In the genomic region with DNA sequence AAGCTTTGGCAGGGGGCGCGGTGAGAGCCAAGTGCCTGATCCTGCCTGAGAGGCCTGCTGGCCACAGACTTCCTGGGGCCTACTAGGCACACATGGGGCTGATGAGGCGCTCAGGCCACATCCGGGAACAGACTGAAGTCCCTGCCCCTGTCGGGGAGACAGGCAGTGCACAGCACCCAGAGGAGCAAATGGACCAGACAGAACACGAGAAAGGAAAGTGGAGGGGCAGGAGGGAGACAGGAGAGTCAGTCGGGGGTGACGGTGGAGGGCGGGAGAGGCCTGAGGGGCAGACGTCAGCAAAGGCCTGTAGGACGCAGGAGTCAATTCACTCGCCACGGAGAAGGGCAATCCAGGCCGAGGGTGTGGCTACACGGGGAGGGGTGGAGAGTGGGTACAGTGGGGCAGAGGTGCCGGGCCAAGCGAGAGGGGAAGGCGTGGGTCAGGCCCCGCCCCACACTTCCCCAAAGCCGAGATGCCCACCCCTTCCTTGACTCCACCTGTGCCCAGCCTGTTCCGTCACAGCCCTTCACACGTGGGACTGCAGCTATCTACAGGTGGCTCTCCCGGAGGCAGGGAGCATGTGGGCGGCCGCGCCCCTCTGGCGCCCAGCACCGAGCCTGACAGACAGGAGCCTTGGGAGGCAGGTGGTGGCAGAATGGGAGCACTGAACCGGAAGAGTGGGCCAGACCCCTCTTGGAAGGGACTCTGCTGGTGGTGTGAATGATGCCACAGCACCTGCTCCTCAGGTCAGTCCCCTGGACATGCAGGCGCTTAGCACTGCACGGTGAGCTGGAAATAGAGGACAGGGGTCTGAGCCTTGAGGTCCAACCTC, we compare ENCODE assay signal across 8 cellular contexts. TPM values are rescaled to one million over a fixed set of nuclear protein-coding genes. Genes with fewer than 3 reads are reported as not detected.
DNase-seq lines count a peak whose midpoint lies in the region; ATAC-seq and TF ChIP-seq lines count a peak whose summit lies in the region.

No MANE protein-coding gene starts in this region.

- H3K4me1 Mint-ChIP-seq in GM23338, result peaks cover 3% of the 10 kb centered on the region; the same call in 2 of the 3 replicates
- H3K4me1 Mint-ChIP-seq in activated naive CD8-positive, alpha-beta T cell (ENCODE audit: low read depth), result peaks cover 4% of the 10 kb centered on the region
- peaks cover 9% of the 10 kb centered on the region for H3K4me1 Mint-ChIP-seq in memory B cell

- H3K79me2 ChIP-seq in GM23338 (replicated peaks; ENCODE audit: insufficient read depth), result peaks cover 5% of the 10 kb centered on the region

- H3K27me3 ChIP-seq in AG04450 (ENCODE audit: control insufficient read depth, insufficient read depth, low read length) (no peaks in the 10 kb centered on the region), GM23338 (ENCODE audit: insufficient read depth) (no peaks in the 10 kb centered on the region)

- no peaks in the 10 kb centered on the region for H3K9me2 ChIP-seq in GM23338 (ENCODE audit: insufficient read depth)

- ATAC-seq in GM23338 (peak; percentile 16), memory B cell (ENCODE audit: low read depth) (peak; percentile 82), GM19035 (IDR thresholded peaks at IDR 0.05; ENCODE audit: unreplicated experiment) (no peak), HG03108 (IDR thresholded peaks at IDR 0.05; ENCODE audit: unreplicated experiment) (no peak)

- H3K36me3 Mint-ChIP-seq in GM23338 (ENCODE audit: low read depth), result peaks cover 99% of the 10 kb centered on the region
- peaks cover 6% of the 10 kb centered on the region for H3K36me3 Mint-ChIP-seq in activated naive CD8-positive, alpha-beta T cell
- H3K36me3 Mint-ChIP-seq in memory B cell, result peaks cover 38% of the 10 kb centered on the region

- no peak overlapping the region for H2AFZ ChIP-seq in GM23338

- POLR2A ChIA-PET in AG04450 (lab: Yijun Ruan, JAX), result no interaction called here

- CTCF ChIA-PET in AG04450 (lab: Charles Lee), result no interaction called here

- no peak overlapping the region for H3K4me2 ChIP-seq in GM23338

- H3K27ac ChIP-seq in AG04450 (ENCODE audit: low read depth, low read length) (peak overlapping the region; percentile 21), GM23338 (ENCODE audit: low read depth) (no peak overlapping the region)

- H3K4me3 ChIP-seq in AG04450 (ENCODE audit: low read depth, low read length) (no peak overlapping the region), GM23338 (no peak overlapping the region)

- peaks cover 14% of the 10 kb centered on the region for H4K20me1 ChIP-seq in GM23338 (replicated peaks; ENCODE audit: insufficient read depth)

- H3K36me3 ChIP-seq in GM23338 (ENCODE audit: insufficient read depth), result peaks cover 58% of the 10 kb centered on the region

- H3K27me3 Mint-ChIP-seq in GM23338 (ENCODE audit: insufficient read depth, low read depth, poor library complexity), result peaks cover 18% of the 10 kb centered on the region
- H3K27me3 Mint-ChIP-seq in activated naive CD8-positive, alpha-beta T cell, result no peaks in the 10 kb centered on the region
- no peaks in the 10 kb centered on the region for H3K27me3 Mint-ChIP-seq in memory B cell

- H3K4me1 ChIP-seq in GM23338 (ENCODE audit: insufficient read depth), result no peaks in the 10 kb centered on the region

- no peak for TF ChIP-seq CTCF in AG04450 (IDR thresholded peaks at IDR 0.05; ENCODE audit: low read depth, low read length)
- no peak for TF ChIP-seq CTCF in GM23338 (conservative IDR thresholded peaks at IDR 0.05; ENCODE audit: low read depth in 2 of 2)

- H3K9me3 Mint-ChIP-seq in GM23338, result no peaks in the 10 kb centered on the region; the same call in 2 of the 3 replicates
- no peaks in the 10 kb centered on the region for H3K9me3 Mint-ChIP-seq in activated naive CD8-positive, alpha-beta T cell (ENCODE audit: low read depth)
- H3K9me3 Mint-ChIP-seq in memory B cell, result no peaks in the 10 kb centered on the region

- H3F3A ChIP-seq in GM23338 (replicated peaks; ENCODE audit: low read depth), result peaks cover 24% of the 10 kb centered on the region; the same call in 1 of the 2 replicates

- H3K4me3 Mint-ChIP-seq in GM23338, result no peak overlapping the region; the same call in 2 of the 3 replicates
- H3K4me3 Mint-ChIP-seq in activated naive CD8-positive, alpha-beta T cell, result no peak overlapping the region
- H3K4me3 Mint-ChIP-seq in memory B cell, result no peak overlapping the region

- no peak for DNase-seq in AG04450 (ENCODE audit: low read depth, low spot score)
- DNase-seq in GM23338 (ENCODE audit: low spot score), result no peak
- no peak for DNase-seq in memory B cell (ENCODE audit: low spot score in 2 of 2)
- DNase-seq in inferior parietal cortex (ENCODE audit: extremely low spot score), result no peak
- no peak for DNase-seq in CD1c-positive myeloid dendritic cell (ENCODE audit: extremely low spot score)

- peaks cover 8% of the 10 kb centered on the region; the same call in 1 of the 2 replicates for H3K9me3 ChIP-seq in AG04450 (ENCODE audit: control insufficient read depth, insufficient read depth, low read length)

- H3K27ac Mint-ChIP-seq in GM23338 (peak overlapping the region; percentile 44; the same call in 1 of the 2 replicates), memory B cell (peak overlapping the region; percentile 71)
- H3K27ac Mint-ChIP-seq in activated naive CD8-positive, alpha-beta T cell, result peak overlapping the region; percentile 54

TF ChIP-seq in GM23338, 12 proteins besides CTCF, POLR2A, EP300 and RAD21 (continues in another document):
- TF ChIP-seq JUNB (IDR thresholded peaks at IDR 0.05; ENCODE audit: unreplicated experiment), result no peak
- TF ChIP-seq, protein P1, sequence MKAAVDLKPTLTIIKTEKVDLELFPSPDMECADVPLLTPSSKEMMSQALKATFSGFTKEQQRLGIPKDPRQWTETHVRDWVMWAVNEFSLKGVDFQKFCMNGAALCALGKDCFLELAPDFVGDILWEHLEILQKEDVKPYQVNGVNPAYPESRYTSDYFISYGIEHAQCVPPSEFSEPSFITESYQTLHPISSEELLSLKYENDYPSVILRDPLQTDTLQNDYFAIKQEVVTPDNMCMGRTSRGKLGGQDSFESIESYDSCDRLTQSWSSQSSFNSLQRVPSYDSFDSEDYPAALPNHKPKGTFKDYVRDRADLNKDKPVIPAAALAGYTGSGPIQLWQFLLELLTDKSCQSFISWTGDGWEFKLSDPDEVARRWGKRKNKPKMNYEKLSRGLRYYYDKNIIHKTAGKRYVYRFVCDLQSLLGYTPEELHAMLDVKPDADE (IDR thresholded peaks at IDR 0.05), result no peak
- TF ChIP-seq ZNF331 (CRISPR knock-in tag; IDR thresholded peaks at IDR 0.05; ENCODE audit: low read depth), result no peak
- TF ChIP-seq POLR2AphosphoS5 (IDR thresholded peaks at IDR 0.05; ENCODE audit: low read depth), result no peak; the same call in 1 of the 2 replicates
- no peak for TF ChIP-seq EZH2 (IDR thresholded peaks at IDR 0.05; ENCODE audit: low read depth, unreplicated experiment)
- TF ChIP-seq ZNF114 (CRISPR knock-in tag; IDR thresholded peaks at IDR 0.05), result no peak
- TF ChIP-seq CREB1 (CRISPR knock-in tag; IDR thresholded peaks at IDR 0.05; ENCODE audit: low read depth), result no peak
- TF ChIP-seq STAT1 (IDR thresholded peaks at IDR 0.05; ENCODE audit: unreplicated experiment), result no peak

RNA-seq across cellular contexts. Expression of a gene that starts 20.5 kb away (rescaled TPM):
- polyA plus RNA-seq in AG04450 (2011; rRNA removed), result 11.2 and 11.5 TPM in 2 replicates
- 11.6 and 11.8 TPM in 2 replicates for polyA minus RNA-seq in AG04450 (2011; rRNA and poly(A)+ RNA removed)
- 24.2 and 29.9 TPM in 2 replicates for total RNA-seq in GM23338 (2014; rRNA removed; shearing (Covaris generic))
- 38.7 and 38.9 TPM in 2 replicates for polyA plus RNA-seq in GM23338 (2016; fragmentation: Nextera tagmentation; extraction: Ambion mirVana)

RNA-seq across cellular contexts. Expression of a gene that starts 20.6 kb away (rescaled TPM):
- polyA plus RNA-seq in AG04450 (2011; rRNA removed) (3.7 TPM in 2 replicates), GM23338 (2016; fragmentation: Nextera tagmentation; extraction: Ambion mirVana) (1.3 and 2.4 TPM in 2 replicates)
- polyA minus RNA-seq in AG04450 (2011; rRNA and poly(A)+ RNA removed), result 2.2 and 2.5 TPM in 2 replicates
- 0.82 and 1.4 TPM in 2 replicates for total RNA-seq in GM23338 (2014; rRNA removed; shearing (Covaris generic))

Comparison
In these comparisons a context has a peak if more than half of its experiments do, and no peak if none do; other contexts are left out.
1. ATAC-seq: peak in GM23338 (single experiment) and memory B cell (single experiment); none in GM19035 (single experiment) and HG03108 (single experiment).
2. Peak in every context shown above with its lines, with median percentiles within 50 percentile points of each other: H3K27ac Mint-ChIP-seq.